In genomic region chr2:3586220-3586619, GRCh38 we compare ENCODE assay signal across 1 cellular context.
A peak's percentile ranks its signal among the peaks of the same experiment; 100 is the strongest.
TF ChIP-seq lines count a peak whose summit lies in the region.

No MANE protein-coding gene starts in this region.

TF ChIP-seq in HepG2, 621 proteins besides CTCF, POLR2A, EP300 and RAD21:
- TF ChIP-seq E2F1 (CRISPR knock-in tag; IDR thresholded peaks at IDR 0.05): no peak
- no peak for TF ChIP-seq DMTF1 (CRISPR knock-in tag; IDR thresholded peaks at IDR 0.05)
- TF ChIP-seq ZBTB40 (IDR thresholded peaks at IDR 0.05): no peak
- no peak for TF ChIP-seq ZBTB40 (CRISPR knock-in tag; IDR thresholded peaks at IDR 0.05)
- TF ChIP-seq ZBTB38 (CRISPR knock-in tag; IDR thresholded peaks at IDR 0.05): peak; percentile 47; the same call in 1 of the 2 replicates
- TF ChIP-seq MED13 (CRISPR knock-in tag; IDR thresholded peaks at IDR 0.05): no peak
- no peak for TF ChIP-seq ZNF292 (CRISPR knock-in tag; IDR thresholded peaks at IDR 0.05; ENCODE audit: borderline replicate concordance, low read depth)
- 0 out of 2 replicates have a peak, but pooled peaks have one; percentile 39 for TF ChIP-seq SP4 (CRISPR knock-in tag; IDR thresholded peaks at IDR 0.05)
- no peak for TF ChIP-seq NFE2L1 (CRISPR knock-in tag; IDR thresholded peaks at IDR 0.05; ENCODE audit: borderline replicate concordance)
- TF ChIP-seq ZNF547 (CRISPR knock-in tag; IDR thresholded peaks at IDR 0.05): no peak
- TF ChIP-seq ZHX2 (IDR thresholded peaks at IDR 0.05; ENCODE audit: low read depth): no peak
- no peak for TF ChIP-seq ZHX2 (CRISPR knock-in tag; IDR thresholded peaks at IDR 0.05; ENCODE audit: borderline replicate concordance)
- 0 out of 2 replicates have a peak, but pooled peaks have one; percentile 11 for TF ChIP-seq ZNF556 (CRISPR knock-in tag; IDR thresholded peaks at IDR 0.05; ENCODE audit: borderline replicate concordance)
- peak; percentile 4; the same call in 1 of the 2 replicates for TF ChIP-seq HNF4G (IDR thresholded peaks at IDR 0.05; ENCODE audit: borderline replicate concordance, low read depth, low read length)
- TF ChIP-seq HNF4G (CRISPR knock-in tag; IDR thresholded peaks at IDR 0.05; ENCODE audit: borderline replicate concordance, low read depth): no peak
- no peak for TF ChIP-seq THAP9 (CRISPR knock-in tag; IDR thresholded peaks at IDR 0.05; ENCODE audit: borderline replicate concordance)
- TF ChIP-seq THAP8 (CRISPR knock-in tag; IDR thresholded peaks at IDR 0.05; ENCODE audit: borderline replicate concordance): no peak
- TF ChIP-seq ZNF354B (CRISPR knock-in tag; IDR thresholded peaks at IDR 0.05): no peak
- TF ChIP-seq ZNF44 (CRISPR knock-in tag; IDR thresholded peaks at IDR 0.05): 0 out of 2 replicates have a peak, but pooled peaks have one; percentile 16
- TF ChIP-seq ZSCAN12 (CRISPR knock-in tag; IDR thresholded peaks at IDR 0.05): no peak
- TF ChIP-seq ZNF773 (CRISPR knock-in tag; IDR thresholded peaks at IDR 0.05; ENCODE audit: borderline replicate concordance): no peak
- TF ChIP-seq ZC3H4 (CRISPR knock-in tag; IDR thresholded peaks at IDR 0.05; ENCODE audit: borderline replicate concordance): no peak
- TF ChIP-seq SNAPC2 (CRISPR knock-in tag; IDR thresholded peaks at IDR 0.05): no peak
- TF ChIP-seq MATR3 (CRISPR knock-in tag; IDR thresholded peaks at IDR 0.05): no peak
- TF ChIP-seq TP53 (CRISPR knock-in tag; conservative IDR thresholded peaks at IDR 0.05): no peak
- TF ChIP-seq HNRNPL (IDR thresholded peaks at IDR 0.05; ENCODE audit: low read depth, low read length): no peak
- TF ChIP-seq LCORL (IDR thresholded peaks at IDR 0.05): no peak
- no peak for TF ChIP-seq LCORL (CRISPR knock-in tag; IDR thresholded peaks at IDR 0.05)
- TF ChIP-seq EEA1 (CRISPR knock-in tag; IDR thresholded peaks at IDR 0.05; ENCODE audit: borderline replicate concordance): no peak
- no peak for TF ChIP-seq THYN1 (CRISPR knock-in tag; IDR thresholded peaks at IDR 0.05; ENCODE audit: borderline replicate concordance, low read depth)
